In the genomic region with DNA sequence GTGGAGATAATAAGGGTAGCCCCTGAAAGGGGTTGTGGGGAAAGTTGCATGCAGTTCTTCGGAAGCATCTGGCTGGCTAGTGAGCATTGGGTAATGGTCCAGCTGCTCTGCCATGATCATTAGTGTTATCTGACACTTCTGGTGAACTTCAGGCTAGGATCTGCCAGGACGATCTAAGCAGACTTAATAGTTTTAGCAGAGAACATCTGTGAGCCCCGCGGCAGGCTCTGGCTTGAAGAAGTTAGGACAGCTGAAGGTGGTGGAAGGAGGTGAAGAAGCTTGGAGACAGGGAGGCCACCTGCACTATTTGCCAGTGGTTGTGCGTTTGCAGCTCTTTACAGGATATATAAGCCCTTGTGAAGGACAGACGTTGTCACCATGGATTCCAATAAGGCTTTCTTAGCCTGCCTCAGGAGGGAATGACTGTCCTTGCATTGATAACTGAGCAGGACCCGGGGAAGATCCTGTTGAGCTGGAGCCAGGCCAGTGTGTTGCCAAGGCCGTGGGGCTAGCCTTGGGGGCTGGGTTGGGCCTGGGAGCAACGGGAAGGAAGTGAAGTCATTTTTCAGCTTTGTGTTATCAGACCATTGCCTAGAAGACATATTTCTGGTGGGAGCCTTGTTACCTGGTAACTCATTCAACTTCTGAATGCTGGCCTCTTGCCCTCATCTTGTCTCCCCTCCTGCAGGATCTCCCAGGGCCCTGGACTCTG, we compare ENCODE assay signal across 9 cellular contexts.
DNase-seq lines count a peak whose midpoint lies in the region; ATAC-seq and TF ChIP-seq lines count a peak whose summit lies in the region.
"Had no signal": no experiment of that assay in that cellular context is flagged by ENCODE, and none has a peak within 500 bp of the region (broad histone marks: within the 10 kb centered on the region; RNA-seq: fewer than 3 reads in every experiment).

No MANE protein-coding gene starts in this region.

- peaks cover 31% of the 10 kb centered on the region for H3K79me2 ChIP-seq in mesendoderm (ENCODE audit: control insufficient read depth, insufficient read depth, low read length)

- no peak overlapping the region for H3K9ac ChIP-seq in mesendoderm (ENCODE audit: low read length)

- peak overlapping the region; percentile 70 for H3K23ac ChIP-seq in mesendoderm (ENCODE audit: low read length)

- H4K8ac ChIP-seq in mesendoderm (ENCODE audit: low read depth, low read length), result no peak overlapping the region

- no peak overlapping the region for H3K4me3 ChIP-seq in cardiac fibroblast (replicated peaks in 1 of 2; ENCODE audit: low read depth in 2 of 2, low read length in 2 of 2)
- H3K4me3 ChIP-seq in mesendoderm (ENCODE audit: low read length), result no peak overlapping the region

- H3K4me3 Mint-ChIP-seq in CD4-positive, alpha-beta T cell, result no peak overlapping the region

- H3K4me2 ChIP-seq in mesendoderm (ENCODE audit: low read length), result no peak overlapping the region

- no peaks in the 10 kb centered on the region for H3K27me3 Mint-ChIP-seq in CD4-positive, alpha-beta T cell

- H3K9me3 Mint-ChIP-seq in CD4-positive, alpha-beta T cell, result no peaks in the 10 kb centered on the region

- TF ChIP-seq CTCF in CD4-positive, alpha-beta T cell (IDR thresholded peaks at IDR 0.05), result no peak
- TF ChIP-seq CTCF in cardiac fibroblast (IDR thresholded peaks at IDR 0.05; ENCODE audit: low read depth, low read length), result no peak

- no peak for ATAC-seq in CD4-positive, alpha-beta T cell (ENCODE audit: poor library complexity)
- ATAC-seq in GM18502 (IDR thresholded peaks at IDR 0.05; ENCODE audit: poor library complexity, unreplicated experiment), result no peak

- CTCF ChIA-PET in CD4-positive, alpha-beta T cell (lab: Charles Lee), result interaction anchor here (1.1 kb wide), 1 partner anchor 20 kb away, joined by 3 read pairs; no protein-coding TSS in a partner anchor

- no peaks in the 10 kb centered on the region for H3K9me3 ChIP-seq in CD4-positive, alpha-beta T cell (ENCODE audit: control insufficient read depth, low read length)

- H3K27ac ChIP-seq in CD4-positive, alpha-beta T cell (ENCODE audit: low read depth, low read length), result no peak overlapping the region
- H3K27ac ChIP-seq in mesendoderm (ENCODE audit: low read depth, low read length), result no peak overlapping the region

- H2BK5ac ChIP-seq in mesendoderm (ENCODE audit: low read length), result no peak overlapping the region

- peaks cover 4% of the 10 kb centered on the region for H3K36me3 Mint-ChIP-seq in CD4-positive, alpha-beta T cell (ENCODE audit: low read depth)

- H3K4me1 ChIP-seq in mesendoderm (ENCODE audit: control insufficient read depth, low read depth, low read length), result peaks cover 17% of the 10 kb centered on the region

- peak overlapping the region; percentile 26 for H3K56ac ChIP-seq in mesendoderm (ENCODE audit: low read length)

- no peak overlapping the region for H3K4ac ChIP-seq in mesendoderm (ENCODE audit: low read depth, low read length)

- no peak overlapping the region for H2BK120ac ChIP-seq in mesendoderm (ENCODE audit: low read depth, low read length)

- H3K27me3 ChIP-seq in CD4-positive, alpha-beta T cell (ENCODE audit: control insufficient read depth, insufficient read depth, low read length), result no peaks in the 10 kb centered on the region
- H3K27me3 ChIP-seq in mesendoderm (ENCODE audit: insufficient read depth, low read length, poor library complexity), result no peaks in the 10 kb centered on the region

- no peak overlapping the region for H2BK15ac ChIP-seq in mesendoderm (replicated peaks; ENCODE audit: low read depth)

- peaks cover 32% of the 10 kb centered on the region for H3K79me1 ChIP-seq in mesendoderm (ENCODE audit: low read length)

- peak overlapping the region; percentile 3 for H3K27ac Mint-ChIP-seq in CD4-positive, alpha-beta T cell

- H4K5ac ChIP-seq in mesendoderm (ENCODE audit: low read length), result no peak overlapping the region

- H3K4me1 Mint-ChIP-seq in CD4-positive, alpha-beta T cell (ENCODE audit: low read depth), result peaks cover 96% of the 10 kb centered on the region

- intact Hi-C loops in CD4-positive, alpha-beta T cell (cut with DNase I, micrococcal nuclease), result loop anchor here in 1 of 2 experiments (5.0 kb wide), 1 partner anchor 34 kb away; no protein-coding TSS in a partner anchor

- no peak for DNase-seq in CD4-positive, alpha-beta T cell
- DNase-seq in M059J (ENCODE audit: low read depth) (peak; percentile 26), cardiac fibroblast (ENCODE audit: low read depth in 2 of 2) (peak; percentile 26 to 36), mesendoderm (peak; percentile 62), superior temporal gyrus (ENCODE audit: extremely low spot score) (no peak), NCI-H2107 treated with DMSO at 0.1 percent for 48 hours (lab: John Stamatoyannopoulos, UW; ENCODE audit: unreplicated experiment) (no peak)
- no peak for DNase-seq in stimulated activated CD4-positive, alpha-beta T cell treated with anti-CD3 and anti-CD28 coated beads, Interleukin-4, amount 100 ng/mL, for 4 hours
- DNase-seq: activated CD4-positive, alpha-beta T cell treated with anti-CD3 and anti-CD28 coated beads for 4 hours had no signal

- H2AK5ac ChIP-seq in mesendoderm (ENCODE audit: low read length), result no peak overlapping the region

- no peak overlapping the region for H3K18ac ChIP-seq in mesendoderm (ENCODE audit: low read length)

- no peaks in the 10 kb centered on the region for H3K36me3 ChIP-seq in mesendoderm (ENCODE audit: control insufficient read depth, insufficient read depth, low read length)

- WGBS in mesendoderm (ENCODE audit: extremely low coverage, insufficient coverage, low lambda C conversion rate), result no CpG with 5 or more reads among the region's 9 CpGs

- POLR2A ChIA-PET in CD4-positive, alpha-beta T cell (lab: Charles Lee), result interaction anchor here (1.1 to 1.2 kb wide), 2 partner anchors 24 to 33 kb away, joined by 3 read pairs; no protein-coding TSS in a partner anchor

Comparison
In these comparisons a context has a peak if more than half of its experiments do, and no peak if none do; other contexts are left out.
1. DNase-seq: peak in M059J (single experiment), cardiac fibroblast (2 of 2) and mesendoderm (single experiment); none in CD4-positive, alpha-beta T cell (0 of 10), stimulated activated CD4-positive, alpha-beta T cell treated with anti-CD3 and anti-CD28 coated beads, Interleukin-4, amount 100 ng/mL, for 4 hours (0 of 2), superior temporal gyrus (single experiment) and NCI-H2107 treated with DMSO at 0.1 percent for 48 hours (single experiment).